1 cellular context compared by ENCODE assay signal in genomic region chr2:130391058-130391871, GRCh38.
TF ChIP-seq lines count a peak whose summit lies in the region.

No MANE protein-coding gene starts in this region.

TF ChIP-seq in HepG2, 621 proteins besides CTCF, POLR2A, EP300 and RAD21 (continued from another document and continues in another):
- TF ChIP-seq, protein P1, sequence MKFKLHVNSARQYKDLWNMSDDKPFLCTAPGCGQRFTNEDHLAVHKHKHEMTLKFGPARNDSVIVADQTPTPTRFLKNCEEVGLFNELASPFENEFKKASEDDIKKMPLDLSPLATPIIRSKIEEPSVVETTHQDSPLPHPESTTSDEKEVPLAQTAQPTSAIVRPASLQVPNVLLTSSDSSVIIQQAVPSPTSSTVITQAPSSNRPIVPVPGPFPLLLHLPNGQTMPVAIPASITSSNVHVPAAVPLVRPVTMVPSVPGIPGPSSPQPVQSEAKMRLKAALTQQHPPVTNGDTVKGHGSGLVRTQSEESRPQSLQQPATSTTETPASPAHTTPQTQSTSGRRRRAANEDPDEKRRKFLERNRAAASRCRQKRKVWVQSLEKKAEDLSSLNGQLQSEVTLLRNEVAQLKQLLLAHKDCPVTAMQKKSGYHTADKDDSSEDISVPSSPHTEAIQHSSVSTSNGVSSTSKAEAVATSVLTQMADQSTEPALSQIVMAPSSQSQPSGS (CRISPR knock-in tag; IDR thresholded peaks at IDR 0.05), result no peak
- TF ChIP-seq ZBTB7A (CRISPR knock-in tag; IDR thresholded peaks at IDR 0.05) (no peak), ZNF766 (CRISPR knock-in tag; IDR thresholded peaks at IDR 0.05; ENCODE audit: borderline replicate concordance) (0 out of 2 replicates have a peak, but pooled peaks have one; percentile 61), GLI4 (CRISPR knock-in tag; IDR thresholded peaks at IDR 0.05; ENCODE audit: borderline replicate concordance) (peak; percentile 63; the same call in 1 of the 2 replicates), KLF12 (CRISPR knock-in tag; IDR thresholded peaks at IDR 0.05; ENCODE audit: borderline replicate concordance) (0 out of 2 replicates have a peak, but pooled peaks have one; percentile 7), ZNF598 (CRISPR knock-in tag; IDR thresholded peaks at IDR 0.05; ENCODE audit: borderline replicate concordance) (peak; percentile 60; the same call in 1 of the 2 replicates), ZBTB7B (CRISPR knock-in tag; IDR thresholded peaks at IDR 0.05) (0 out of 2 replicates have a peak, but pooled peaks have one; percentile 18), GPBP1L1 (CRISPR knock-in tag; IDR thresholded peaks at IDR 0.05) (no peak), HOXA3 (CRISPR knock-in tag; IDR thresholded peaks at IDR 0.05) (peak; percentile 63), NCOA1 (CRISPR knock-in tag; IDR thresholded peaks at IDR 0.05) (peak; percentile 72; the same call in 1 of the 2 replicates), ZNF878 (CRISPR knock-in tag; IDR thresholded peaks at IDR 0.05) (no peak), FOXO1 (CRISPR knock-in tag; IDR thresholded peaks at IDR 0.05) (0 out of 2 replicates have a peak, but pooled peaks have one; percentile 17), ZNF644 (CRISPR knock-in tag; IDR thresholded peaks at IDR 0.05; ENCODE audit: low read depth) (no peak), ZNF557 (CRISPR knock-in tag; IDR thresholded peaks at IDR 0.05) (no peak), ZNF124 (CRISPR knock-in tag; IDR thresholded peaks at IDR 0.05) (0 out of 2 replicates have a peak, but pooled peaks have one; percentile 14), ZFP90 (CRISPR knock-in tag; IDR thresholded peaks at IDR 0.05; ENCODE audit: borderline replicate concordance) (0 out of 2 replicates have a peak, but pooled peaks have one; percentile 38), ZBTB42 (CRISPR knock-in tag; IDR thresholded peaks at IDR 0.05) (no peak), ZFP37 (CRISPR knock-in tag; IDR thresholded peaks at IDR 0.05; ENCODE audit: borderline replicate concordance) (0 out of 2 replicates have a peak, but pooled peaks have one; percentile 45), MYC (CRISPR knock-in tag; IDR thresholded peaks at IDR 0.05; ENCODE audit: borderline replicate concordance) (peak; percentile 49; the same call in 1 of the 2 replicates), ZNF761 (CRISPR knock-in tag; conservative IDR thresholded peaks at IDR 0.05) (peak; percentile 14; the same call in 1 of the 2 replicates), ELF4 (CRISPR knock-in tag; IDR thresholded peaks at IDR 0.05; ENCODE audit: borderline replicate concordance) (peak; percentile 7; the same call in 1 of the 2 replicates), ZNF44 (CRISPR knock-in tag; IDR thresholded peaks at IDR 0.05) (peak; percentile 47; the same call in 1 of the 2 replicates), KAT8 (CRISPR knock-in tag; IDR thresholded peaks at IDR 0.05) (peak; percentile 56), BATF2 (CRISPR knock-in tag; IDR thresholded peaks at IDR 0.05) (no peak), DR1 (CRISPR knock-in tag; IDR thresholded peaks at IDR 0.05) (no peak), ZNF282 (IDR thresholded peaks at IDR 0.05; ENCODE audit: partially characterized antibody) (no peak), ZNF234 (CRISPR knock-in tag; conservative IDR thresholded peaks at IDR 0.05) (no peak), HOXA5 (CRISPR knock-in tag; IDR thresholded peaks at IDR 0.05) (peak; percentile 31), ZNF333 (CRISPR knock-in tag; IDR thresholded peaks at IDR 0.05; ENCODE audit: borderline replicate concordance) (peak; percentile 26; the same call in 1 of the 2 replicates), ZNF710 (CRISPR knock-in tag; IDR thresholded peaks at IDR 0.05; ENCODE audit: borderline replicate concordance) (no peak), DMAP1 (CRISPR knock-in tag; IDR thresholded peaks at IDR 0.05) (peak; percentile 38), ZNF207 (IDR thresholded peaks at IDR 0.05; ENCODE audit: borderline replicate concordance) (no peak)
- TF ChIP-seq, protein P2, sequence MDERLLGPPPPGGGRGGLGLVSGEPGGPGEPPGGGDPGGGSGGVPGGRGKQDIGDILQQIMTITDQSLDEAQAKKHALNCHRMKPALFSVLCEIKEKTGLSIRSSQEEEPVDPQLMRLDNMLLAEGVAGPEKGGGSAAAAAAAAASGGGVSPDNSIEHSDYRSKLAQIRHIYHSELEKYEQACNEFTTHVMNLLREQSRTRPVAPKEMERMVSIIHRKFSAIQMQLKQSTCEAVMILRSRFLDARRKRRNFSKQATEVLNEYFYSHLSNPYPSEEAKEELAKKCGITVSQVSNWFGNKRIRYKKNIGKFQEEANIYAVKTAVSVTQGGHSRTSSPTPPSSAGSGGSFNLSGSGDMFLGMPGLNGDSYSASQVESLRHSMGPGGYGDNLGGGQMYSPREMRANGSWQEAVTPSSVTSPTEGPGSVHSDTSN (CRISPR knock-in tag; IDR thresholded peaks at IDR 0.05), result peak; percentile 78
- TF ChIP-seq, protein P3, sequence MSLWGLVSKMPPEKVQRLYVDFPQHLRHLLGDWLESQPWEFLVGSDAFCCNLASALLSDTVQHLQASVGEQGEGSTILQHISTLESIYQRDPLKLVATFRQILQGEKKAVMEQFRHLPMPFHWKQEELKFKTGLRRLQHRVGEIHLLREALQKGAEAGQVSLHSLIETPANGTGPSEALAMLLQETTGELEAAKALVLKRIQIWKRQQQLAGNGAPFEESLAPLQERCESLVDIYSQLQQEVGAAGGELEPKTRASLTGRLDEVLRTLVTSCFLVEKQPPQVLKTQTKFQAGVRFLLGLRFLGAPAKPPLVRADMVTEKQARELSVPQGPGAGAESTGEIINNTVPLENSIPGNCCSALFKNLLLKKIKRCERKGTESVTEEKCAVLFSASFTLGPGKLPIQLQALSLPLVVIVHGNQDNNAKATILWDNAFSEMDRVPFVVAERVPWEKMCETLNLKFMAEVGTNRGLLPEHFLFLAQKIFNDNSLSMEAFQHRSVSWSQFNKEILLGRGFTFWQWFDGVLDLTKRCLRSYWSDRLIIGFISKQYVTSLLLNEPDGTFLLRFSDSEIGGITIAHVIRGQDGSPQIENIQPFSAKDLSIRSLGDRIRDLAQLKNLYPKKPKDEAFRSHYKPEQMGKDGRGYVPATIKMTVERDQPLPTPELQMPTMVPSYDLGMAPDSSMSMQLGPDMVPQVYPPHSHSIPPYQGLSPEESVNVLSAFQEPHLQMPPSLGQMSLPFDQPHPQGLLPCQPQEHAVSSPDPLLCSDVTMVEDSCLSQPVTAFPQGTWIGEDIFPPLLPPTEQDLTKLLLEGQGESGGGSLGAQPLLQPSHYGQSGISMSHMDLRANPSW (CRISPR knock-in tag; IDR thresholded peaks at IDR 0.05; ENCODE audit: borderline replicate concordance), result 0 out of 2 replicates have a peak, but pooled peaks have one; percentile 46
- TF ChIP-seq, protein P4, sequence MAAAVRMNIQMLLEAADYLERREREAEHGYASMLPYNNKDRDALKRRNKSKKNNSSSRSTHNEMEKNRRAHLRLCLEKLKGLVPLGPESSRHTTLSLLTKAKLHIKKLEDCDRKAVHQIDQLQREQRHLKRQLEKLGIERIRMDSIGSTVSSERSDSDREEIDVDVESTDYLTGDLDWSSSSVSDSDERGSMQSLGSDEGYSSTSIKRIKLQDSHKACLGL (CRISPR knock-in tag; IDR thresholded peaks at IDR 0.05), result peak; percentile 40; the same call in 1 of the 2 replicates
- TF ChIP-seq, protein P5, sequence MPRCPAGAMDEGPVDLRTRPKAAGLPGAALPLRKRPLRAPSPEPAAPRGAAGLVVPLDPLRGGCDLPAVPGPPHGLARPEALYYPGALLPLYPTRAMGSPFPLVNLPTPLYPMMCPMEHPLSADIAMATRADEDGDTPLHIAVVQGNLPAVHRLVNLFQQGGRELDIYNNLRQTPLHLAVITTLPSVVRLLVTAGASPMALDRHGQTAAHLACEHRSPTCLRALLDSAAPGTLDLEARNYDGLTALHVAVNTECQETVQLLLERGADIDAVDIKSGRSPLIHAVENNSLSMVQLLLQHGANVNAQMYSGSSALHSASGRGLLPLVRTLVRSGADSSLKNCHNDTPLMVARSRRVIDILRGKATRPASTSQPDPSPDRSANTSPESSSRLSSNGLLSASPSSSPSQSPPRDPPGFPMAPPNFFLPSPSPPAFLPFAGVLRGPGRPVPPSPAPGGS (CRISPR knock-in tag; IDR thresholded peaks at IDR 0.05), result peak; percentile 62; the same call in 1 of the 2 replicates
- TF ChIP-seq, protein P6, sequence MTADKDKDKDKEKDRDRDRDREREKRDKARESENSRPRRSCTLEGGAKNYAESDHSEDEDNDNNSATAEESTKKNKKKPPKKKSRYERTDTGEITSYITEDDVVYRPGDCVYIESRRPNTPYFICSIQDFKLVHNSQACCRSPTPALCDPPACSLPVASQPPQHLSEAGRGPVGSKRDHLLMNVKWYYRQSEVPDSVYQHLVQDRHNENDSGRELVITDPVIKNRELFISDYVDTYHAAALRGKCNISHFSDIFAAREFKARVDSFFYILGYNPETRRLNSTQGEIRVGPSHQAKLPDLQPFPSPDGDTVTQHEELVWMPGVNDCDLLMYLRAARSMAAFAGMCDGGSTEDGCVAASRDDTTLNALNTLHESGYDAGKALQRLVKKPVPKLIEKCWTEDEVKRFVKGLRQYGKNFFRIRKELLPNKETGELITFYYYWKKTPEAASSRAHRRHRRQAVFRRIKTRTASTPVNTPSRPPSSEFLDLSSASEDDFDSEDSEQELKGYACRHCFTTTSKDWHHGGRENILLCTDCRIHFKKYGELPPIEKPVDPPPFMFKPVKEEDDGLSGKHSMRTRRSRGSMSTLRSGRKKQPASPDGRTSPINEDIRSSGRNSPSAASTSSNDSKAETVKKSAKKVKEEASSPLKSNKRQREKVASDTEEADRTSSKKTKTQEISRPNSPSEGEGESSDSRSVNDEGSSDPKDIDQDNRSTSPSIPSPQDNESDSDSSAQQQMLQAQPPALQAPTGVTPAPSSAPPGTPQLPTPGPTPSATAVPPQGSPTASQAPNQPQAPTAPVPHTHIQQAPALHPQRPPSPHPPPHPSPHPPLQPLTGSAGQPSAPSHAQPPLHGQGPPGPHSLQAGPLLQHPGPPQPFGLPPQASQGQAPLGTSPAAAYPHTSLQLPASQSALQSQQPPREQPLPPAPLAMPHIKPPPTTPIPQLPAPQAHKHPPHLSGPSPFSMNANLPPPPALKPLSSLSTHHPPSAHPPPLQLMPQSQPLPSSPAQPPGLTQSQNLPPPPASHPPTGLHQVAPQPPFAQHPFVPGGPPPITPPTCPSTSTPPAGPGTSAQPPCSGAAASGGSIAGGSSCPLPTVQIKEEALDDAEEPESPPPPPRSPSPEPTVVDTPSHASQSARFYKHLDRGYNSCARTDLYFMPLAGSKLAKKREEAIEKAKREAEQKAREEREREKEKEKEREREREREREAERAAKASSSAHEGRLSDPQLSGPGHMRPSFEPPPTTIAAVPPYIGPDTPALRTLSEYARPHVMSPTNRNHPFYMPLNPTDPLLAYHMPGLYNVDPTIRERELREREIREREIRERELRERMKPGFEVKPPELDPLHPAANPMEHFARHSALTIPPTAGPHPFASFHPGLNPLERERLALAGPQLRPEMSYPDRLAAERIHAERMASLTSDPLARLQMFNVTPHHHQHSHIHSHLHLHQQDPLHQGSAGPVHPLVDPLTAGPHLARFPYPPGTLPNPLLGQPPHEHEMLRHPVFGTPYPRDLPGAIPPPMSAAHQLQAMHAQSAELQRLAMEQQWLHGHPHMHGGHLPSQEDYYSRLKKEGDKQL (CRISPR knock-in tag; IDR thresholded peaks at IDR 0.05; ENCODE audit: low read depth), result no peak
